16 cellular contexts compared by ENCODE assay signal in the genomic region with DNA sequence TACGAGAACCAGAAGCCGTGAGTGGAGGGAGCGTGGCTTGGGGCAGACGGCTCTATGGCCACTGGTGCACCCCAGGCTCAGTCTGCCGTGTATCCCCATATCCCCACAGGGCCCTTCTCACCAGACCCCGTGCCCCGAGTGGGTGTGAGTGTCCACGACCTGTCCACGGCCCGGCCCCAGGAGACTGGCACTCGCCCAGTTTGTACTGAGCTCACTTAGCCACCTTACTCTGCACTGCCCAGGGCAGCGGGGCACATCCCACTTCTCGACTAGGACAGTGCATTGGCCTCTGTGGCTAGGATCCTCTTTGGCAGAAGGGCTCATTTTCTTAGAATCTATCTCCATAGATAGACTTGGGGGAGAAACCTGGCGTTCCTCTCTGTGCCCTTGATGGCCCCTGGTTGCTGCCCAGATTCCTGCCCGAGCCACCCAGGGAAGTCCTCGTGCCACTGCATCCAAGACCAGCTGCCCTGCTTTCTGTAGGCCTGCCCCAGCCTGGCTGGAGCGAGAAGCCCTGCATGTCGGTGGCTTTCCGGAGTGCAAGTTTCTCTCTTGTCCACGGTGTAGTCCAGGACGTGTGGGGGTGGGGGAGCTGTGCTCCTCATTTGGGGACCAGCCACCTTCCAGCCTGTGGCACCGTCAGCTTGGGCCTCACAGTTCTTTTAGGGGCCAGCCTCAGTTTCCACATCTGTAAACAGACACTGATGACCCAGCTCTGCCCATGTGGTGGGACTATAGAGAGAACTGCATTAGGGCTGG.
"Had no signal": no experiment of that assay in that cellular context is flagged by ENCODE, and none has a peak within 500 bp of the region (broad histone marks: within the 10 kb centered on the region; RNA-seq: fewer than 3 reads in every experiment).

No MANE protein-coding gene starts in this region.

- H3K27me3 ChIP-seq: brain microvascular endothelial cell, gastroesophageal sphincter, stomach had no signal

- H3K9me3 ChIP-seq: gastroesophageal sphincter, lower lobe of right lung, prostate gland, stomach had no signal

- H3K27me3 Mint-ChIP-seq: activated T-cell treated with anti-CD3 and anti-CD28 coated beads, Interleukin-2, amount 50 U/mL, for 24 hours; naive B cell; T-helper 17 cell had no signal

- ATAC-seq: gastroesophageal sphincter, lower lobe of right lung, T-helper 17 cell had no signal

- H3K9me3 Mint-ChIP-seq: activated naive CD4-positive, alpha-beta T cell treated with anti-CD3 and anti-CD28 coated beads, Interleukin-2, amount 50 U/mL, for 72 hours; activated T-cell treated with anti-CD3 and anti-CD28 coated beads, Interleukin-2, amount 50 U/mL, for 24 hours; naive B cell had no signal

- H3K4me1 ChIP-seq: lower lobe of right lung, prostate gland had no signal

- H3K36me3 Mint-ChIP-seq: activated naive CD4-positive, alpha-beta T cell treated with anti-CD3 and anti-CD28 coated beads, Interleukin-2, amount 50 U/mL, for 72 hours had no signal

- H3K27ac ChIP-seq: brain microvascular endothelial cell, lower lobe of right lung, prostate gland, stomach had no signal

- DNase-seq: activated CD4-positive, alpha-beta T cell treated with anti-CD3 and anti-CD28 coated beads, Interleukin-2, amount 50 U/mL, for 1 hour; activated CD4-positive, CD25-positive, alpha-beta regulatory T cell; activated effector memory CD4-positive, alpha-beta T cell treated with anti-CD3 and anti-CD28 coated beads, Interleukin-2, amount 50 U/mL, for 16 hours; activated T-cell treated with anti-CD3 and anti-CD28 coated beads, Interleukin-2, amount 50 U/mL, for 24 hours; amygdala; brain microvascular endothelial cell; effector CD4-positive, alpha-beta T cell; lower lobe of right lung; naive B cell; stimulated activated CD4-positive, alpha-beta T cell treated with anti-CD3 and anti-CD28 coated beads, Interleukin-4, amount 100 ng/mL, for 1 hour; stimulated activated CD8-positive, alpha-beta memory T cell treated with anti-CD3 and anti-CD28 coated beads, Interleukin-4, amount 100 ng/mL, for 48 hours; stomach; T-helper 17 cell had no signal

- H3K4me3 Mint-ChIP-seq: activated T-cell treated with anti-CD3 and anti-CD28 coated beads, Interleukin-2, amount 50 U/mL, for 24 hours; naive B cell; T-helper 17 cell had no signal

- H3K4me3 ChIP-seq: gastroesophageal sphincter, lower lobe of right lung, prostate gland, stomach had no signal

- H3K27ac Mint-ChIP-seq: activated T-cell treated with anti-CD3 and anti-CD28 coated beads, Interleukin-2, amount 50 U/mL, for 24 hours; T-helper 17 cell had no signal
